ENCODE assay signal across 23 cellular contexts in genomic region chr16:23527961-23528634, GRCh38. TPM values are rescaled to one million over a fixed set of nuclear protein-coding genes. Genes with fewer than 3 reads are reported as not detected.
DNase-seq lines count a peak whose midpoint lies in the region; ATAC-seq and TF ChIP-seq lines count a peak whose summit lies in the region.
"Had no signal": no experiment of that assay in that cellular context is flagged by ENCODE, and none has a peak within 500 bp of the region (broad histone marks: within the 10 kb centered on the region; RNA-seq: fewer than 3 reads in every experiment).

No MANE protein-coding gene starts in this region.

- H3K27ac ChIP-seq in heart right ventricle (no peak overlapping the region), right atrium auricular region (no peak overlapping the region), upper lobe of right lung (peak overlapping the region; percentile 65)
- H3K27ac ChIP-seq: BLaER1, epithelial cell of prostate, thoracic aorta had no signal

- H3K27ac Mint-ChIP-seq in nephron = peak overlapping the region; percentile 93 to 95 (median 94)

- DNase-seq in heart right ventricle = no peak
- DNase-seq in right atrium auricular region (ENCODE audit: low spot score) = no peak
- no peak for DNase-seq in left ventricle myocardium superior
- no peak for DNase-seq in upper lobe of right lung
- DNase-seq in iPS-NIHi11 (ENCODE audit: low spot score) = no peak
- DNase-seq: activated CD4-positive, alpha-beta T cell treated with anti-CD3 and anti-CD28 coated beads, Interleukin-2, amount 50 U/mL, for 48 hours; activated CD4-positive, CD25-positive, alpha-beta regulatory T cell; activated effector memory CD4-positive, alpha-beta T cell treated with Interleukin-2 at 50 U/mL for 16 hours; Caco-2; Kasumi-1; NCI-H1092 treated with DMSO at 0.1 percent for 48 hours; NCI-H187 treated with DMSO at 0.1 percent for 48 hours; NCI-H446 treated with DMSO at 0.1 percent for 48 hours; SHP77; stimulated activated naive CD8-positive, alpha-beta T cell treated with anti-CD3 and anti-CD28 coated beads, Interleukin-15, Interleukin-2, amounts not matched to agents 100 U/mL and 50 U/mL, for 24 hours had no signal

- H3K4me1 ChIP-seq in heart right ventricle (peaks cover 0 to 6% (median 0%) of the 10 kb centered on the region in 9 donors), right atrium auricular region (no peaks in the 10 kb centered on the region), upper lobe of right lung (no peaks in the 10 kb centered on the region)
- H3K4me1 ChIP-seq: BLaER1, Caco-2 had no signal

- peaks cover 41% of the 10 kb centered on the region for H3K36me3 Mint-ChIP-seq in nephron (ENCODE audit: low read depth)

- H3K9me3 Mint-ChIP-seq in nephron = no peaks in the 10 kb centered on the region

- no peak overlapping the region for H3K4me3 ChIP-seq in heart right ventricle
- no peak overlapping the region for H3K4me3 ChIP-seq in right atrium auricular region
- no peak overlapping the region for H3K4me3 ChIP-seq in upper lobe of right lung
- H3K4me3 ChIP-seq: BLaER1, GM12878, thoracic aorta had no signal

- H3K9me3 ChIP-seq in heart right ventricle (no peaks in the 10 kb centered on the region), right atrium auricular region (no peaks in the 10 kb centered on the region), upper lobe of right lung (no peaks in the 10 kb centered on the region)
- H3K9me3 ChIP-seq: BLaER1, Caco-2, thoracic aorta had no signal

- ATAC-seq in heart right ventricle = peak in 6 of 8 donors; percentile 40 to 80 (median 66)
- peak; percentile 53 for ATAC-seq in left ventricle myocardium superior
- no peak for ATAC-seq in upper lobe of right lung
- ATAC-seq in HG03521 (IDR thresholded peaks at IDR 0.05; ENCODE audit: unreplicated experiment) = no peak
- no peak for ATAC-seq in HG03097 (IDR thresholded peaks at IDR 0.05; ENCODE audit: low FRiP score, unreplicated experiment)
- ATAC-seq: GM12878; sciatic nerve; stimulated activated naive CD8-positive, alpha-beta T cell treated with anti-CD3 and anti-CD28 coated beads, Interleukin-15, Interleukin-2, amounts not matched to agents 100 U/mL and 50 U/mL, for 24 hours had no signal

- TF ChIP-seq CTCF in heart right ventricle (IDR thresholded peaks at IDR 0.05) (no peak), right atrium auricular region (IDR thresholded peaks at IDR 0.05) (no peak), nephron (IDR thresholded peaks at IDR 0.05; ENCODE audit: unreplicated experiment in 3 of 3) (no peak), upper lobe of right lung (IDR thresholded peaks at IDR 0.05) (no peak)

- no peaks in the 10 kb centered on the region for H3K4me1 Mint-ChIP-seq in nephron

- no peaks in the 10 kb centered on the region for H3K27me3 ChIP-seq in heart right ventricle
- H3K27me3 ChIP-seq in right atrium auricular region = no peaks in the 10 kb centered on the region
- no peaks in the 10 kb centered on the region for H3K27me3 ChIP-seq in upper lobe of right lung
- H3K27me3 ChIP-seq: BLaER1 had no signal

- H3K4me3 Mint-ChIP-seq in nephron = no peak overlapping the region

- intact Hi-C loops in heart right ventricle (cut with DNase I) (loop anchor here in 1 of 10 donors (10.0 kb wide), 1 partner anchor 63 kb away; no protein-coding TSS in a partner anchor), left ventricle myocardium superior (cut with micrococcal nuclease) (loop anchor here (10.0 kb wide), 1 partner anchor 63 kb away; no protein-coding TSS in a partner anchor), upper lobe of right lung (cut with DNase I) (no loop called here)

- WGBS in heart right ventricle, 2 donors = 85 to 86% methylated on average over 10 of the region's 10 CpGs

- H3K27me3 Mint-ChIP-seq in nephron (ENCODE audit: low read depth) = no peaks in the 10 kb centered on the region

- H3K36me3 ChIP-seq in heart right ventricle (peaks cover 0 to 97% (median 26%) of the 10 kb centered on the region in 9 donors), right atrium auricular region (peaks cover 68% of the 10 kb centered on the region), upper lobe of right lung (peaks cover 58% of the 10 kb centered on the region)

RNA-seq across cellular contexts. Expression of gene GGA2, which starts 17.8 kb away (rescaled TPM):
- total RNA-seq in heart right ventricle (10 to 100 TPM; 32.6 to 52.9 (median 40.6) TPM), right atrium auricular region (10 to 100 TPM; 25.0 to 59.3 TPM), left ventricle myocardium superior (52.1 TPM), upper lobe of right lung (161 TPM)
- polyA plus RNA-seq in heart right ventricle = 10 to 100 TPM; 12.2 to 21.7 TPM

RNA-seq across cellular contexts. Expression of gene EARS2, which starts 29.1 kb away (rescaled TPM):
- total RNA-seq in heart right ventricle (10 to 100 TPM; 13.7 to 28.7 (median 21.6) TPM), right atrium auricular region (10 to 100 TPM; 15.3 to 18.1 TPM), left ventricle myocardium superior (22.0 TPM), upper lobe of right lung (15.3 TPM)
- polyA plus RNA-seq in heart right ventricle = 10 to 100 TPM; 20.9 to 23.2 TPM

RNA-seq across cellular contexts. Expression of gene UBFD1, which starts 29.4 kb away (rescaled TPM):
- total RNA-seq in heart right ventricle (10 to 100 TPM; 40.1 to 77.3 (median 50.7) TPM), right atrium auricular region (10 to 100 TPM; 85.5 to 93.9 TPM), left ventricle myocardium superior (73.8 TPM), upper lobe of right lung (42.3 TPM)
- polyA plus RNA-seq in heart right ventricle = 10 to 100 TPM; 12.4 to 20.6 TPM

Comparison
In these comparisons a context has a peak if more than half of its experiments do, and no peak if none do; other contexts are left out.
1. ATAC-seq: peak in heart right ventricle (6 of 8) and left ventricle myocardium superior (single experiment); none in upper lobe of right lung (single experiment), HG03521 (single experiment) and HG03097 (single experiment).